Comparison of ENCODE assay signal across 19 cellular contexts in genomic region chr9:99430301-99430700, GRCh38.
A peak's percentile ranks its signal among the peaks of the same experiment; 100 is the strongest.
DNase-seq lines count a peak whose midpoint lies in the region; ATAC-seq, FAIRE-seq and TF ChIP-seq lines count a peak whose summit lies in the region.
"Had no signal": no experiment of that assay in that cellular context is flagged by ENCODE, and none has a peak within 500 bp of the region (broad histone marks: within the 10 kb centered on the region; RNA-seq: fewer than 3 reads in every experiment).

No MANE protein-coding gene starts in this region.

- no peaks in the 10 kb centered on the region for H3K79me1 ChIP-seq in mesenchymal stem cell (replicated peaks; ENCODE audit: low read length, poor library complexity, severe bottlenecking)

- WGBS in GM12878 (ENCODE audit: insufficient coverage, insufficient replicate concordance, low lambda C conversion rate, missing lambda C conversion rate) = 50% methylated on average over 2 of the region's 2 CpGs
- 0% methylated on average over 1 of the region's 2 CpGs for WGBS in mesenchymal stem cell

- POLR2A ChIA-PET in GM12878 (lab: Charles Lee) = no interaction called here
- POLR2A ChIA-PET in CD8-positive, alpha-beta memory T cell (lab: Charles Lee) = no interaction called here

- ATAC-seq in GM12878 (peak; percentile 16; the same call in 1 of the 3 replicates), HG02884 (IDR thresholded peaks at IDR 0.05; ENCODE audit: unreplicated experiment) (no peak)
- no peak for ATAC-seq in stimulated activated naive CD8-positive, alpha-beta T cell treated with anti-CD3 and anti-CD28 coated beads, Interleukin-15, amount 100 ng/mL, for 72 hours
- ATAC-seq: activated T-cell treated with anti-CD3 and anti-CD28 coated beads, Interleukin-2, amount 50 U/mL, for 72 hours had no signal

- TF ChIP-seq EP300 in GM12878 (IDR thresholded peaks at IDR 0.05; ENCODE audit: borderline replicate concordance in 1 of 2, control insufficient read depth in 1 of 2, low read depth in 2 of 2, low read length in 2 of 2) = no peak

- H2BK5ac ChIP-seq in mesenchymal stem cell (ENCODE audit: low read depth, low read length, poor library complexity, severe bottlenecking) = no peak overlapping the region

- CTCF ChIA-PET in GM12878 (lab: Yijun Ruan, JAX) = no interaction called here
- CTCF ChIA-PET in CD8-positive, alpha-beta memory T cell (lab: Charles Lee) = no interaction called here

- H4K91ac ChIP-seq in mesenchymal stem cell (ENCODE audit: low read length) = no peak overlapping the region

- H3K27me3 ChIP-seq in GM12878 (replicated peaks in 1 of 2; ENCODE audit: control insufficient read depth in 2 of 2, insufficient read depth in 2 of 2, low read length in 1 of 2) = no peaks in the 10 kb centered on the region
- H3K27me3 ChIP-seq in mesenchymal stem cell (ENCODE audit: control insufficient read depth in 1 of 2, insufficient read depth in 1 of 2, low read length in 2 of 2) = no peaks in the 10 kb centered on the region
- H3K27me3 ChIP-seq in CD8-positive, alpha-beta memory T cell (ENCODE audit: insufficient read depth, low read length, poor library complexity, severe bottlenecking) = no peaks in the 10 kb centered on the region
- H3K27me3 ChIP-seq: adrenal gland, pancreas, testis had no signal

- DNase-seq in Daoy (ENCODE audit: low read depth) = peak; percentile 76
- DNase-seq in NOMO-1 (lab: John Stamatoyannopoulos, UW; ENCODE audit: unreplicated experiment in 2 of 2) = peak; percentile 44 to 82
- DNase-seq in GM12878 (ENCODE audit: low read depth, low spot score) = no peak
- DNase-seq in mesenchymal stem cell = peak; percentile 95
- no peak for DNase-seq in stimulated activated naive CD8-positive, alpha-beta T cell treated with anti-CD3 and anti-CD28 coated beads, Interleukin-15, amount 100 ng/mL, for 72 hours
- no peak for DNase-seq in NCI-H446 treated with DMSO at 0.1 percent for 48 hours (lab: John Stamatoyannopoulos, UW)
- no peak for DNase-seq in CD8-positive, alpha-beta memory T cell
- DNase-seq: activated CD4-positive, alpha-beta T cell treated with anti-CD3 and anti-CD28 coated beads, Interleukin-2, amount 50 U/mL, for 1 hour; activated T-cell treated with anti-CD3 and anti-CD28 coated beads, Interleukin-2, amount 50 U/mL, for 72 hours; cortex of kidney; DMS79 treated with DMSO at 0.1 percent for 48 hours; NCI-H1105; NCI-H2227 treated with DMSO at 0.1 percent for 48 hours; pancreas; stimulated activated CD4-positive, alpha-beta T cell treated with anti-CD3 and anti-CD28 coated beads, Interleukin-12 subunit alpha, Interleukin-12 subunit beta, amount 100 ng/mL, for 4 hours; testis had no signal

- H3K27ac ChIP-seq in GM12878 (ENCODE audit: control insufficient read depth, insufficient read depth) = no peak overlapping the region
- no peak overlapping the region for H3K27ac ChIP-seq in mesenchymal stem cell (ENCODE audit: low read length, poor library complexity, severe bottlenecking)
- no peak overlapping the region for H3K27ac ChIP-seq in CD8-positive, alpha-beta memory T cell (ENCODE audit: low read depth, low read length)
- H3K27ac ChIP-seq: adrenal gland, pancreas, testis had no signal

- H3K4me3 ChIP-seq in GM12878 = no peak overlapping the region
- no peak overlapping the region for H3K4me3 ChIP-seq in mesenchymal stem cell (ENCODE audit: insufficient read depth in 1 of 2, low read depth in 1 of 2, low read length in 2 of 2)
- H3K4me3 ChIP-seq in CD8-positive, alpha-beta memory T cell (ENCODE audit: low read length) = no peak overlapping the region
- H3K4me3 ChIP-seq: adrenal gland, pancreas, testis had no signal

- no peak overlapping the region for H2AK5ac ChIP-seq in mesenchymal stem cell (ENCODE audit: low read length, severe bottlenecking)

- no TSS peak for BruUV-seq in GM12878 (replicated peaks; lab: Mats Ljungman, UMichigan)

- no peak overlapping the region for H3K23ac ChIP-seq in mesenchymal stem cell (ENCODE audit: low read length in 2 of 2)

- H3K9ac ChIP-seq in GM12878 (ENCODE audit: control insufficient read depth, insufficient read depth, low read length) (no peak overlapping the region), mesenchymal stem cell (ENCODE audit: low read length) (no peak overlapping the region)

- intact Hi-C loops in GM12878 (cut with micrococcal nuclease; ENCODE audit: unreplicated experiment) = no loop called here

- no peak overlapping the region for H2AFZ ChIP-seq in GM12878 (ENCODE audit: control insufficient read depth, low read depth, low read length)
- H2AFZ ChIP-seq in mesenchymal stem cell (ENCODE audit: low read depth, low read length) = peak overlapping the region; percentile 67

- H3K4me2 ChIP-seq in GM12878 (ENCODE audit: control insufficient read depth, insufficient read depth) = no peak overlapping the region
- no peak overlapping the region for H3K4me2 ChIP-seq in mesenchymal stem cell (ENCODE audit: low read length, poor library complexity, severe bottlenecking)

- no peak for FAIRE-seq in GM12878 (lab: Jason Lieb, UNC)
- FAIRE-seq: GM12891, pancreas had no signal

- H2BK120ac ChIP-seq in mesenchymal stem cell (ENCODE audit: low read depth, low read length) = no peak overlapping the region

- no peak overlapping the region for H3K4ac ChIP-seq in mesenchymal stem cell (ENCODE audit: low read depth in 1 of 2, low read length in 2 of 2)

- H3K4me3 Mint-ChIP-seq in stimulated activated naive CD8-positive, alpha-beta T cell treated with anti-CD3 and anti-CD28 coated beads, Interleukin-15, amount 100 ng/mL, for 72 hours = no peak overlapping the region
- H3K4me3 Mint-ChIP-seq in CD8-positive, alpha-beta memory T cell = no peak overlapping the region
- H3K4me3 Mint-ChIP-seq: activated T-cell treated with anti-CD3 and anti-CD28 coated beads, Interleukin-2, amount 50 U/mL, for 72 hours had no signal

- no peak overlapping the region for H3K27ac Mint-ChIP-seq in stimulated activated naive CD8-positive, alpha-beta T cell treated with anti-CD3 and anti-CD28 coated beads, Interleukin-15, amount 100 ng/mL, for 72 hours
- no peak overlapping the region for H3K27ac Mint-ChIP-seq in CD8-positive, alpha-beta memory T cell

- H2BK12ac ChIP-seq in mesenchymal stem cell (ENCODE audit: low read length in 2 of 2) = peak overlapping the region in 1 of 2 experiments; percentile 6

- TF ChIP-seq RAD21 in GM12878 (IDR thresholded peaks at IDR 0.05; ENCODE audit: insufficient read depth, low read depth, low read length) = no peak

- TF ChIP-seq POLR2A in GM12878 (IDR thresholded peaks at IDR 0.05; ENCODE audit: low read depth, low read length) = no peak

- H3K36me3 Mint-ChIP-seq in CD8-positive, alpha-beta memory T cell = no peaks in the 10 kb centered on the region

- SMC1A ChIA-PET in GM12878 (lab: Charles Lee; ENCODE audit: uncharacterized antibody, unreplicated experiment) = interaction anchor here (0.6 kb wide), 1 partner anchor 10 kb away, joined by 3 read pairs; no protein-coding TSS in a partner anchor

- peaks cover 14% of the 10 kb centered on the region for H3K4me1 ChIP-seq in GM12878 (ENCODE audit: control insufficient read depth, insufficient read depth, low read length)
- H3K4me1 ChIP-seq in mesenchymal stem cell (ENCODE audit: control insufficient read depth, insufficient read depth, low read depth, low read length) = peaks cover 3% of the 10 kb centered on the region
- H3K4me1 ChIP-seq in CD8-positive, alpha-beta memory T cell (ENCODE audit: insufficient read depth, low read length) = no peaks in the 10 kb centered on the region
- H3K4me1 ChIP-seq: pancreas, testis had no signal

- H3K9me3 ChIP-seq in GM12878 (replicated peaks; ENCODE audit: control insufficient read depth, insufficient read depth, low read length) = no peaks in the 10 kb centered on the region
- no peaks in the 10 kb centered on the region for H3K9me3 ChIP-seq in mesenchymal stem cell (ENCODE audit: control insufficient read depth, low read length)
- H3K9me3 ChIP-seq in CD8-positive, alpha-beta memory T cell (ENCODE audit: low read length) = no peaks in the 10 kb centered on the region
- H3K9me3 ChIP-seq: adrenal gland, pancreas, testis had no signal

- no peak overlapping the region for H4K8ac ChIP-seq in mesenchymal stem cell (ENCODE audit: low read length)

- peaks cover 19% of the 10 kb centered on the region for H3K27me3 Mint-ChIP-seq in stimulated activated naive CD8-positive, alpha-beta T cell treated with anti-CD3 and anti-CD28 coated beads, Interleukin-15, amount 100 ng/mL, for 72 hours
- peaks cover 4 to 12% of the 10 kb centered on the region in 2 donors for H3K27me3 Mint-ChIP-seq in CD8-positive, alpha-beta memory T cell

- no peak for TF ChIP-seq CTCF in GM12878 (IDR thresholded peaks at IDR 0.05 in 2 of 3, conservative IDR thresholded peaks at IDR 0.05 in 1 of 3; ENCODE audit: control insufficient read depth in 2 of 3, extremely low read depth in 1 of 3, insufficient read depth in 1 of 3, low read depth in 3 of 3, low read length in 3 of 3)

- no peaks in the 10 kb centered on the region for H4K20me1 ChIP-seq in GM12878 (ENCODE audit: control insufficient read depth, insufficient read depth)

- no peaks in the 10 kb centered on the region for H3K79me2 ChIP-seq in GM12878 (ENCODE audit: control insufficient read depth, insufficient read depth, low read length)

- RAD21 ChIA-PET in GM12878 (lab: Charles Lee; ENCODE audit: unreplicated experiment) = no interaction called here

- in situ Hi-C loops in GM12878 (cut with MboI) = no loop called here

- no peak overlapping the region for H3K18ac ChIP-seq in mesenchymal stem cell (ENCODE audit: low read depth in 1 of 2, low read length in 2 of 2)

- no peaks in the 10 kb centered on the region for H3K9me3 Mint-ChIP-seq in stimulated activated naive CD8-positive, alpha-beta T cell treated with anti-CD3 and anti-CD28 coated beads, Interleukin-15, amount 100 ng/mL, for 72 hours
- H3K9me3 Mint-ChIP-seq in CD8-positive, alpha-beta memory T cell = peaks cover 0 to 2% (median 0%) of the 10 kb centered on the region in 5 donors
- H3K9me3 Mint-ChIP-seq: activated T-cell treated with anti-CD3 and anti-CD28 coated beads, Interleukin-2, amount 50 U/mL, for 72 hours had no signal

- no peaks in the 10 kb centered on the region for H3K36me3 ChIP-seq in GM12878 (ENCODE audit: control insufficient read depth in 2 of 2, insufficient read depth in 2 of 2, low read length in 1 of 2)
- no peaks in the 10 kb centered on the region for H3K36me3 ChIP-seq in mesenchymal stem cell (ENCODE audit: control insufficient read depth in 1 of 2, insufficient read depth in 2 of 2, low read depth in 1 of 2, low read length in 2 of 2)
- H3K36me3 ChIP-seq in CD8-positive, alpha-beta memory T cell (ENCODE audit: insufficient read depth, low read length) = no peaks in the 10 kb centered on the region
- H3K36me3 ChIP-seq: adrenal gland, pancreas had no signal

- H3K4me1 Mint-ChIP-seq in stimulated activated naive CD8-positive, alpha-beta T cell treated with anti-CD3 and anti-CD28 coated beads, Interleukin-15, amount 100 ng/mL, for 72 hours = peaks cover 18% of the 10 kb centered on the region
- H3K4me1 Mint-ChIP-seq in CD8-positive, alpha-beta memory T cell = peaks cover 8 to 13% (median 9%) of the 10 kb centered on the region in 3 donors

- H3K14ac ChIP-seq in mesenchymal stem cell (ENCODE audit: low read length in 2 of 2) = no peak overlapping the region

- no peak overlapping the region for H2BK15ac ChIP-seq in mesenchymal stem cell (ENCODE audit: low read depth, poor library complexity, severe bottlenecking)

TF ChIP-seq in GM12878, 131 proteins besides CTCF, POLR2A, EP300 and RAD21 (continues in another document):
- TF ChIP-seq SMARCA5 (IDR thresholded peaks at IDR 0.05) = no peak
- TF ChIP-seq CREM (IDR thresholded peaks at IDR 0.05; ENCODE audit: low read depth) = no peak

Comparison
In these comparisons a context has a peak if more than half of its experiments do, and no peak if none do; other contexts are left out.
1. DNase-seq: peak in Daoy (single experiment), NOMO-1 (2 of 2) and mesenchymal stem cell (single experiment); none in GM12878 (single experiment), stimulated activated naive CD8-positive, alpha-beta T cell treated with anti-CD3 and anti-CD28 coated beads, Interleukin-15, amount 100 ng/mL, for 72 hours (0 of 2), NCI-H446 treated with DMSO at 0.1 percent for 48 hours (single experiment) and CD8-positive, alpha-beta memory T cell (0 of 5).